8 cellular contexts compared by ENCODE assay signal in the genomic region with DNA sequence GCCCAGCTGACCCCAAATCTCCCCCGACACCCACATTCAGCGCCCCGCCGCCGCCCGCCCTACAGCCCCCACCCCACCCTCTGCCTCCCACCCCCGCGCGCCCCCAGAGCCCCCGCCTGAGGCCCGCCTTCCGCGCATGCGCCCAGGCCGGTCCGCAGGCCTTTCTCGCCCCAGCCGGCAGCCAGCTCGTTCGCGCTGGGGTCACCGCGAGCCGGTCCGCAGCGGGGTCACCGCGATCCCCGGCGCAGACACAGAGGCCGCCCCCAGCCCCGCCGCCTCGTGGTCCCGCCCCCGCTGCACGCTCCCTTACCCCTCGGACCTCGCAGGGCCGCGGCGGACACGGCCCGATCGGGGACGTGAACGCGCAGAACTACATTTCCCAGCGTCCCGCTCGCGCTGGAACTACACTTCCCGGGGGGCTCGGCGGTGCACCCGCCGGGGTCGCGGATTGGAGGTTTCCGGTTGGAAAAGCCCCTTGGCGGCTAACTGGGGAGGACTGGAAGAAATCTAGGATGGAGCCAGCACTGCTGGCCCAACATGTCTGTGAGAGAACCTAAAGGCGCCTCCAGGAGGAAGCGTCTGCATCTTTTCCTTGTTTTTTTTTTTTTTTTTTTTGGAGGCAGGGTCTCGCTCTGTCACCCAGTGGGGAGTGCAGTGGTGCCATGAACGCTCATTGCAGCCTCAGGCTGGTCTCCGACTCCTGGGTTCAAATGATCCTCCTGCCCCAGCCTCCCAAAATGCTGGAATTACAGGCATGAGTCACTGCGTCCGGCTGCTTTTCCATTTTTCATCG. TPM values are rescaled to one million over a fixed set of nuclear protein-coding genes. Genes with fewer than 3 reads are reported as not detected.
DNase-seq lines count a peak whose midpoint lies in the region; ATAC-seq and TF ChIP-seq lines count a peak whose summit lies in the region.

A gene (minus strand): TSS at position 374 of the 793 bp plus-strand sequence. CDS start 10,671 bp downstream, outside the sequence.

- peaks cover 0 to 5% of the 10 kb centered on the region in 2 donors for H3K9me3 ChIP-seq in CD4-positive, alpha-beta memory T cell (ENCODE audit: control insufficient read depth in 1 of 2, low read length in 2 of 2)
- peaks cover 36% of the 10 kb centered on the region for H3K9me3 ChIP-seq in mucosa of descending colon

- H3K27ac Mint-ChIP-seq in CD4-positive, alpha-beta memory T cell = peak within 1 kb of the TSS; percentile 83 to 97 (median 94)

- H3K4me3 ChIP-seq in CD4-positive, alpha-beta memory T cell (ENCODE audit: low read length in 2 of 2) = peak within 1 kb of the TSS; percentile 53 to 97
- peak within 1 kb of the TSS; percentile 65 for H3K4me3 ChIP-seq in mucosa of descending colon

- peaks cover 13% of the 10 kb centered on the region for H3K4me1 ChIP-seq in CD4-positive, alpha-beta memory T cell (ENCODE audit: insufficient read depth, low read length)
- no peaks in the 10 kb centered on the region for H3K4me1 ChIP-seq in mucosa of descending colon (ENCODE audit: low read depth)

- CTCF ChIA-PET in CD4-positive, alpha-beta memory T cell (lab: Charles Lee; ENCODE audit: partially characterized antibody) = interaction anchor here (0.7 to 1.3 kb wide), 3 partner anchors 30 to 67 kb away, joined by 3 to 6 read pairs (median 4); a partner anchor contains a TSS

- peaks cover 9 to 22% of the 10 kb centered on the region in 2 donors for H3K36me3 Mint-ChIP-seq in CD4-positive, alpha-beta memory T cell

- ATAC-seq in GM19438 (IDR thresholded peaks at IDR 0.05; ENCODE audit: low read depth, unreplicated experiment) = peak; percentile 96
- ATAC-seq in HG03571 (IDR thresholded peaks at IDR 0.05; ENCODE audit: unreplicated experiment) = peak; percentile 93
- peak; percentile 97 for ATAC-seq in mucosa of descending colon

- H3K36me3 ChIP-seq in CD4-positive, alpha-beta memory T cell (ENCODE audit: insufficient read depth, low read length) = no peaks in the 10 kb centered on the region
- no peaks in the 10 kb centered on the region for H3K36me3 ChIP-seq in mucosa of descending colon (ENCODE audit: low read depth)

- H3K27me3 ChIP-seq in CD4-positive, alpha-beta memory T cell (ENCODE audit: insufficient read depth, low read length) = no peaks in the 10 kb centered on the region

- H3K9me3 Mint-ChIP-seq in CD4-positive, alpha-beta memory T cell = peaks cover 0 to 5% (median 1%) of the 10 kb centered on the region in 8 donors

- intact Hi-C loops in CD4-positive, alpha-beta memory T cell (cut with micrococcal nuclease) = loop anchor here (1.0 to 2.0 kb wide), 4 partner anchors 30 to 127 kb away; a partner anchor contains a TSS
- intact Hi-C loops in mucosa of descending colon (cut with DNase I, micrococcal nuclease) = no loop called here

- no peak for TF ChIP-seq CTCF in mucosa of descending colon (IDR thresholded peaks at IDR 0.05)

- peak within 1 kb of the TSS; percentile 81 for H3K27ac ChIP-seq in CD4-positive, alpha-beta memory T cell (ENCODE audit: low read depth, low read length)
- H3K27ac ChIP-seq in epithelial cell of prostate = peak within 1 kb of the TSS; percentile 81

- DNase-seq in CD4-positive, alpha-beta memory T cell = peak; percentile 82 to 92 (median 86)
- DNase-seq in NOMO-1 treated with dmso at 0.1 percent for 144 hours (lab: John Stamatoyannopoulos, UW; ENCODE audit: unreplicated experiment) (peak; percentile 64), activated T-cell treated with anti-CD3 and anti-CD28 coated beads for 4 hours (peak; percentile 75), epithelial cell of prostate (ENCODE audit: low read depth, low spot score) (no peak), mucosa of descending colon (peak; percentile 90)
- peak; percentile 77 for DNase-seq in stimulated activated CD8-positive, alpha-beta memory T cell treated with anti-CD3 and anti-CD28 coated beads, Interleukin-2, amount 100 ng/mL, for 48 hours (ENCODE audit: low read depth in 2 of 2)

- no peaks in the 10 kb centered on the region for H3K27me3 Mint-ChIP-seq in CD4-positive, alpha-beta memory T cell

- peak within 1 kb of the TSS; percentile 93 to 98 (median 94) for H3K4me3 Mint-ChIP-seq in CD4-positive, alpha-beta memory T cell

- H3K4me1 Mint-ChIP-seq in CD4-positive, alpha-beta memory T cell = peaks cover 20 to 40% (median 29%) of the 10 kb centered on the region in 4 donors

- POLR2A ChIA-PET in CD4-positive, alpha-beta memory T cell (lab: Charles Lee; ENCODE audit: partially characterized antibody) = interaction anchor here (0.7 to 2.5 kb wide), 9 partner anchors 14 to 196 kb away, joined by 3 to 19 read pairs (median 3); a partner anchor contains a TSS

RNA-seq across cellular contexts. Expression of the gene that starts here (rescaled TPM):
- 10 to 100 TPM; 16.5 to 17.2 TPM for total RNA-seq in CD4-positive, alpha-beta memory T cell
- 1 to 10 TPM in 1 of 2 donors, under 1 TPM in 1; 0.59 to 2.1 TPM for polyA plus RNA-seq in CD4-positive, alpha-beta memory T cell
- total RNA-seq in mucosa of descending colon = 10 to 100 TPM in 1 of 3 donors, 1 to 10 TPM in 2; 7.9 to 19.0 (median 8.0) TPM
